In the genomic region with DNA sequence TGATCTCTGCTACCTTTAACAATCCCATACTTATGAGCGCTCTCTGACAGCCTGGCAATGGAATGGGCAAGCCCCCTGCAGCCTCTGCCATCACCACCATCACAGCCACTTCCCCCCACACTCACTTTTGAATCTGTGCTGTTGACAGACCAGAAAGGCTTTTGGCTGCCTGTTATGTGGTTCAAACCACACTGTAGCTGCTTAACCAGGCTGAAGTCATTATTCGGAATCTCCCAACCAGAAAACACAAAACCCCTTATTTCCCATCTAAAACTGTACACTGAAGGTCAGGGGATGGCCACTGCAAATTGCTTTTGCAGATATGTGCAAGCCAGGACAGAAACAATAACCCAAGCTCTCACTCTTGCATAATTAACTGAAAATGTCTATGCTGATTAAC, we compare ENCODE assay signal across 29 cellular contexts. TPM values are rescaled to one million over a fixed set of nuclear protein-coding genes. Genes with fewer than 3 reads are reported as not detected.
DNase-seq lines count a peak whose midpoint lies in the region; ATAC-seq lines count a peak whose summit lies in the region.
"Had no signal": no experiment of that assay in that cellular context is flagged by ENCODE, and none has a peak within 500 bp of the region (broad histone marks: within the 10 kb centered on the region; RNA-seq: fewer than 3 reads in every experiment).

No MANE protein-coding gene starts in this region.

- H3K27ac ChIP-seq in HUES48 (ENCODE audit: low read depth, low read length): peak overlapping the region; percentile 45
- H3K27ac ChIP-seq: heart left ventricle, lower lobe of right lung, sigmoid colon, SK-N-MC, thoracic aorta had no signal

- H3K36me3 ChIP-seq in HUES48 (ENCODE audit: control insufficient read depth, insufficient read depth, low read length): peaks cover 65% of the 10 kb centered on the region

- H3K9me3 ChIP-seq in HUES48 (ENCODE audit: control insufficient read depth, insufficient read depth, low read length): no peaks in the 10 kb centered on the region
- H3K9me3 ChIP-seq: heart left ventricle, lower lobe of right lung, sigmoid colon, thoracic aorta had no signal

- peak; percentile 12 for DNase-seq in activated naive CD8-positive, alpha-beta T cell treated with anti-CD3 and anti-CD28 coated beads, Interleukin-2, amount 50 U/mL, for 24 hours
- DNase-seq in immature natural killer cell: peak in 2 of 3 donors; percentile 27 to 28
- DNase-seq in stimulated activated naive B cell treated with anti-CD40 and anti-IgM and Interleukin-4, amounts not matched to agents 10 μg/mL and 1 μg/mL and 100 μg/mL, for 72 hours: peak; percentile 2
- DNase-seq in SIG-M5 treated with dmso at 0.1 percent for 504 hours (lab: John Stamatoyannopoulos, UW; ENCODE audit: unreplicated experiment): no peak
- no peak for DNase-seq in NOMO-1 (lab: John Stamatoyannopoulos, UW; ENCODE audit: unreplicated experiment in 2 of 2)
- DNase-seq: activated CD4-positive, alpha-beta T cell treated with anti-CD3 and anti-CD28 coated beads for 1 hour; activated naive CD4-positive, alpha-beta T cell; activated T-cell treated with anti-CD3 and anti-CD28 coated beads, Interleukin-2, amount 50 U/mL, for 48 hours; C1 segment of cervical spinal cord; DMS79 treated with DMSO at 0.1 percent for 48 hours; effector memory CD4-positive, alpha-beta T cell; GF-D8; H9; heart left ventricle; Kasumi-1; kidney glomerular epithelial cell; lower lobe of right lung; NCI-H1436; NCI-H748 treated with DMSO at 0.1 percent for 48 hours; RPMI8226; sigmoid colon; stimulated activated CD4-positive, alpha-beta T cell treated with anti-CD3 and anti-CD28 coated beads, Interleukin-15, amount 100 ng/mL, for 24 hours; stimulated activated naive CD4-positive, alpha-beta T cell treated with Interleukin-2 at 50 U/mL for 16 hours had no signal

- peaks cover 40% of the 10 kb centered on the region for H3K4me1 ChIP-seq in HUES48 (ENCODE audit: control insufficient read depth, insufficient read depth, low read length)

- no peak overlapping the region for H3K4me3 ChIP-seq in HUES48 (ENCODE audit: low read depth, low read length)
- H3K4me3 ChIP-seq: heart left ventricle, lower lobe of right lung, sigmoid colon, SK-N-MC, thoracic aorta had no signal

- H3K36me3 Mint-ChIP-seq in activated naive CD8-positive, alpha-beta T cell treated with anti-CD3 and anti-CD28 coated beads, Interleukin-2, amount 50 U/mL, for 24 hours (ENCODE audit: low read depth): peaks cover 4% of the 10 kb centered on the region
- peaks cover 44 to 50% (median 47%) of the 10 kb centered on the region in 3 donors for H3K36me3 Mint-ChIP-seq in immature natural killer cell
- H3K36me3 Mint-ChIP-seq in stimulated activated naive B cell treated with anti-CD40 and anti-IgM and Interleukin-4, amounts not matched to agents 10 μg/mL and 1 μg/mL and 100 μg/mL, for 72 hours: peaks cover 0 to 2% of the 10 kb centered on the region in 2 donors

- H3K27me3 Mint-ChIP-seq in activated naive CD8-positive, alpha-beta T cell treated with anti-CD3 and anti-CD28 coated beads, Interleukin-2, amount 50 U/mL, for 24 hours: no peaks in the 10 kb centered on the region
- peaks cover 0 to 6% (median 2%) of the 10 kb centered on the region in 3 donors for H3K27me3 Mint-ChIP-seq in immature natural killer cell (ENCODE audit: low read depth in 3 of 3)
- H3K27me3 Mint-ChIP-seq in stimulated activated naive B cell treated with anti-CD40 and anti-IgM and Interleukin-4, amounts not matched to agents 10 μg/mL and 1 μg/mL and 100 μg/mL, for 72 hours: peaks cover 25 to 56% of the 10 kb centered on the region in 2 donors

- no peaks in the 10 kb centered on the region for H3K27me3 ChIP-seq in HUES48 (ENCODE audit: control insufficient read depth, insufficient read depth, low read length)
- H3K27me3 ChIP-seq: heart left ventricle, sigmoid colon had no signal

- peaks cover 16% of the 10 kb centered on the region for H3K4me1 Mint-ChIP-seq in activated naive CD8-positive, alpha-beta T cell treated with anti-CD3 and anti-CD28 coated beads, Interleukin-2, amount 50 U/mL, for 24 hours
- H3K4me1 Mint-ChIP-seq in immature natural killer cell: peaks cover 34 to 51% of the 10 kb centered on the region in 2 donors
- H3K4me1 Mint-ChIP-seq in stimulated activated naive B cell treated with anti-CD40 and anti-IgM and Interleukin-4, amounts not matched to agents 10 μg/mL and 1 μg/mL and 100 μg/mL, for 72 hours: peaks cover 3 to 5% of the 10 kb centered on the region in 2 donors

- H3K9me3 Mint-ChIP-seq in activated naive CD8-positive, alpha-beta T cell treated with anti-CD3 and anti-CD28 coated beads, Interleukin-2, amount 50 U/mL, for 24 hours: no peaks in the 10 kb centered on the region
- no peaks in the 10 kb centered on the region for H3K9me3 Mint-ChIP-seq in immature natural killer cell
- H3K9me3 Mint-ChIP-seq in stimulated activated naive B cell treated with anti-CD40 and anti-IgM and Interleukin-4, amounts not matched to agents 10 μg/mL and 1 μg/mL and 100 μg/mL, for 72 hours: no peaks in the 10 kb centered on the region
- H3K9me3 Mint-ChIP-seq: H9, neural crest cell had no signal

- H3K27ac Mint-ChIP-seq in activated naive CD8-positive, alpha-beta T cell treated with anti-CD3 and anti-CD28 coated beads, Interleukin-2, amount 50 U/mL, for 24 hours: peak overlapping the region; percentile 14
- H3K27ac Mint-ChIP-seq in immature natural killer cell: peak overlapping the region in 1 of 6 donors; percentile 30
- no peak overlapping the region for H3K27ac Mint-ChIP-seq in stimulated activated naive B cell treated with anti-CD40 and anti-IgM and Interleukin-4, amounts not matched to agents 10 μg/mL and 1 μg/mL and 100 μg/mL, for 72 hours

- peak; percentile 81 for ATAC-seq in activated naive CD8-positive, alpha-beta T cell treated with anti-CD3 and anti-CD28 coated beads, Interleukin-2, amount 50 U/mL, for 24 hours
- peak; percentile 41 to 75 for ATAC-seq in stimulated activated naive B cell treated with anti-CD40 and anti-IgM and Interleukin-4, amounts not matched to agents 10 μg/mL and 1 μg/mL and 100 μg/mL, for 72 hours (replicated peaks)
- no peak for ATAC-seq in HG03196 (IDR thresholded peaks at IDR 0.05; ENCODE audit: unreplicated experiment)
- no peak for ATAC-seq in HG03571 (IDR thresholded peaks at IDR 0.05; ENCODE audit: unreplicated experiment)
- ATAC-seq: heart left ventricle, lower lobe of right lung had no signal

- H3K9ac ChIP-seq in HUES48 (ENCODE audit: low read depth, low read length): no peak overlapping the region

- H3K4me3 Mint-ChIP-seq in activated naive CD8-positive, alpha-beta T cell treated with anti-CD3 and anti-CD28 coated beads, Interleukin-2, amount 50 U/mL, for 24 hours: no peak overlapping the region
- H3K4me3 Mint-ChIP-seq in immature natural killer cell: peak overlapping the region in 2 of 5 donors; percentile 2 to 51
- no peak overlapping the region for H3K4me3 Mint-ChIP-seq in stimulated activated naive B cell treated with anti-CD40 and anti-IgM and Interleukin-4, amounts not matched to agents 10 μg/mL and 1 μg/mL and 100 μg/mL, for 72 hours

RNA-seq across cellular contexts. Expression of gene PTCH1, which starts 35.8 kb away (rescaled TPM):
- 10 to 100 TPM in 2 of 3 donors, 1 to 10 TPM in 1; 3.7 to 30.6 (median 16.1) TPM for polyA plus RNA-seq in immature natural killer cell

Comparison
In these comparisons a context has a peak if more than half of its experiments do, and no peak if none do; other contexts are left out.
1. ATAC-seq: peak in activated naive CD8-positive, alpha-beta T cell treated with anti-CD3 and anti-CD28 coated beads, Interleukin-2, amount 50 U/mL, for 24 hours (single experiment) and stimulated activated naive B cell treated with anti-CD40 and anti-IgM and Interleukin-4, amounts not matched to agents 10 μg/mL and 1 μg/mL and 100 μg/mL, for 72 hours (2 of 2); none in HG03196 (single experiment) and HG03571 (single experiment).
2. DNase-seq: peak in activated naive CD8-positive, alpha-beta T cell treated with anti-CD3 and anti-CD28 coated beads, Interleukin-2, amount 50 U/mL, for 24 hours (single experiment), immature natural killer cell (2 of 3) and stimulated activated naive B cell treated with anti-CD40 and anti-IgM and Interleukin-4, amounts not matched to agents 10 μg/mL and 1 μg/mL and 100 μg/mL, for 72 hours (single experiment); none in SIG-M5 treated with dmso at 0.1 percent for 504 hours (single experiment) and NOMO-1 (0 of 2).